14 cellular contexts compared by ENCODE assay signal in genomic region chr19:15181394-15181793, GRCh38. TPM values are rescaled to one million over a fixed set of nuclear protein-coding genes. Genes with fewer than 3 reads are reported as not detected.
DNase-seq lines count a peak whose midpoint lies in the region; ATAC-seq and TF ChIP-seq lines count a peak whose summit lies in the region.
"Had no signal": no experiment of that assay in that cellular context is flagged by ENCODE, and none has a peak within 500 bp of the region (broad histone marks: within the 10 kb centered on the region; RNA-seq: fewer than 3 reads in every experiment).

No MANE protein-coding gene starts in this region.

- peaks cover 2% of the 10 kb centered on the region for H3K27me3 ChIP-seq in rectal smooth muscle tissue (ENCODE audit: control insufficient read depth, insufficient read depth, low read length)

- ATAC-seq in HG03108 (IDR thresholded peaks at IDR 0.05; ENCODE audit: unreplicated experiment), result no peak
- ATAC-seq: foreskin keratinocyte; stimulated activated effector memory CD8-positive, alpha-beta T cell treated with anti-CD3 and anti-CD28 coated beads, Interleukin-12 subunit alpha, Interleukin-12 subunit beta, amount 100 ng/mL, for 72 hours had no signal

- H3K27ac ChIP-seq in VCaP (peak overlapping the region; percentile 92), rectal smooth muscle tissue (ENCODE audit: low read depth, low read length) (no peak overlapping the region)
- H3K27ac ChIP-seq: foreskin keratinocyte, KMS-11 had no signal

- H3K4me1 ChIP-seq in rectal smooth muscle tissue (ENCODE audit: control insufficient read depth, insufficient read depth, low read length), result peaks cover 2% of the 10 kb centered on the region
- H3K4me1 ChIP-seq: foreskin keratinocyte had no signal

- H3K36me3 ChIP-seq in rectal smooth muscle tissue (ENCODE audit: control insufficient read depth, insufficient read depth, low read length), result no peaks in the 10 kb centered on the region

- peak; percentile 55 for DNase-seq in NCI-H345 (lab: John Stamatoyannopoulos, UW)
- DNase-seq in NCI-H345 treated with DMSO at 0.1 percent for 48 hours (lab: John Stamatoyannopoulos, UW; ENCODE audit: unreplicated experiment), result no peak
- peak; percentile 66 for DNase-seq in NCI-H2029 treated with DMSO at 0.1 percent for 48 hours (lab: John Stamatoyannopoulos, UW)
- DNase-seq in NCI-H446 treated with DMSO at 0.1 percent for 48 hours (lab: John Stamatoyannopoulos, UW), result no peak
- no peak for DNase-seq in A172 (ENCODE audit: low spot score)
- DNase-seq: COR-L47, foreskin keratinocyte had no signal

- TF ChIP-seq CTCF in VCaP (conservative IDR thresholded peaks at IDR 0.05), result no peak

- H3K9ac ChIP-seq in rectal smooth muscle tissue (ENCODE audit: low read length), result no peak overlapping the region
- H3K9ac ChIP-seq: KMS-11 had no signal

- peak overlapping the region; percentile 45 for H3K4me3 ChIP-seq in rectal smooth muscle tissue (ENCODE audit: low read length)

RNA-seq across cellular contexts. Expression of gene NOTCH3, which starts 19.4 kb away (rescaled TPM):
- 16.1 and 18.6 TPM in 2 replicates for total RNA-seq in A172 (2014; rRNA removed; shearing (Covaris generic))
- total RNA-seq: activated T-helper 2 cell treated with anti-CD3 and anti-CD28 coated beads, Interferon-gamma antibody, Interleukin-2, Interleukin-4, amounts not matched to agents 10 μg/mL and 5 μg/mL and 100 μg/mL, durations not matched to agents 14 hours and 24 hours and 36 hours; T-helper 1 cell treated with Interleukin-12 subunit alpha and Interleukin-12 subunit beta and Interleukin-4 antibody, amounts not matched to agents 30 ng/mL and 1 ng/mL, for 36 hours had no signal

RNA-seq across cellular contexts. Expression of gene EPHX3, which starts 50.9 kb away (rescaled TPM):
- not detected in 2 replicates for total RNA-seq in A172 (2014; rRNA removed; shearing (Covaris generic))
- total RNA-seq: foreskin keratinocyte; T-helper 1 cell treated with Interleukin-12 subunit alpha and Interleukin-12 subunit beta and Interleukin-4 antibody, amounts not matched to agents 30 ng/mL and 1 ng/mL, for 36 hours had no signal

Comparison
In these comparisons a context has a peak if more than half of its experiments do, and no peak if none do; other contexts are left out.
1. DNase-seq: peak in NCI-H345 (single experiment) and NCI-H2029 treated with DMSO at 0.1 percent for 48 hours (single experiment); none in NCI-H345 treated with DMSO at 0.1 percent for 48 hours (single experiment), NCI-H446 treated with DMSO at 0.1 percent for 48 hours (single experiment) and A172 (single experiment).